ENCODE assay signal across 25 cellular contexts in genomic region chr4:182288534-182288933, GRCh38. TPM values are rescaled to one million over a fixed set of nuclear protein-coding genes. Genes with fewer than 3 reads are reported as not detected.
"Had no signal": no experiment of that assay in that cellular context is flagged by ENCODE, and none has a peak within 500 bp of the region (broad histone marks: within the 10 kb centered on the region; RNA-seq: fewer than 3 reads in every experiment).

No MANE protein-coding gene starts in this region.

- ATAC-seq: Panc1, T-cell had no signal

- H3K4me1 ChIP-seq: adrenal gland, colonic mucosa had no signal

- H3K27ac Mint-ChIP-seq: activated CD4-positive, alpha-beta memory T cell treated with anti-CD3 and anti-CD28 coated beads for 36 hours; activated CD4-positive, alpha-beta T cell treated with anti-CD3 and anti-CD28 coated beads, Interleukin-2, amount 10 ng/mL, durations not matched to agents 7 days and 5 days; activated naive CD8-positive, alpha-beta T cell treated with anti-CD3 and anti-CD28 coated beads, Interleukin-2, amount 10 ng/mL, durations not matched to agents 7 days and 5 days; T-cell had no signal

- H3K9me3 ChIP-seq: adrenal gland, colonic mucosa had no signal

- H3K4me3 Mint-ChIP-seq: activated CD4-positive, alpha-beta memory T cell treated with anti-CD3 and anti-CD28 coated beads for 36 hours; activated CD4-positive, alpha-beta T cell treated with anti-CD3 and anti-CD28 coated beads, Interleukin-2, amount 10 ng/mL, durations not matched to agents 7 days and 5 days; activated naive CD8-positive, alpha-beta T cell treated with anti-CD3 and anti-CD28 coated beads, Interleukin-2, amount 10 ng/mL, durations not matched to agents 7 days and 5 days; T-cell had no signal

- H3K36me3 Mint-ChIP-seq: activated CD4-positive, alpha-beta memory T cell treated with anti-CD3 and anti-CD28 coated beads for 36 hours; activated naive CD8-positive, alpha-beta T cell treated with anti-CD3 and anti-CD28 coated beads, Interleukin-2, amount 10 ng/mL, durations not matched to agents 7 days and 5 days; T-cell had no signal

- H3K27ac ChIP-seq: adrenal gland, colonic mucosa, RWPE1, VCaP had no signal

- H3K27me3 ChIP-seq: adrenal gland, colonic mucosa had no signal

- H3K27me3 Mint-ChIP-seq: activated CD4-positive, alpha-beta memory T cell treated with anti-CD3 and anti-CD28 coated beads for 36 hours; activated CD4-positive, alpha-beta T cell treated with anti-CD3 and anti-CD28 coated beads, Interleukin-2, amount 10 ng/mL, durations not matched to agents 7 days and 5 days; activated naive CD8-positive, alpha-beta T cell treated with anti-CD3 and anti-CD28 coated beads, Interleukin-2, amount 10 ng/mL, durations not matched to agents 7 days and 5 days; T-cell had no signal

- H3K4me1 Mint-ChIP-seq: activated CD4-positive, alpha-beta T cell treated with anti-CD3 and anti-CD28 coated beads, Interleukin-2, amount 10 ng/mL, durations not matched to agents 7 days and 5 days; activated naive CD8-positive, alpha-beta T cell treated with anti-CD3 and anti-CD28 coated beads, Interleukin-2, amount 10 ng/mL, durations not matched to agents 7 days and 5 days; T-cell had no signal

- H3K9me3 Mint-ChIP-seq: activated CD4-positive, alpha-beta memory T cell treated with anti-CD3 and anti-CD28 coated beads for 36 hours; activated CD4-positive, alpha-beta T cell treated with anti-CD3 and anti-CD28 coated beads, Interleukin-2, amount 10 ng/mL, durations not matched to agents 7 days and 5 days had no signal

- H3K36me3 ChIP-seq: adrenal gland, colonic mucosa had no signal

- H3K4me3 ChIP-seq: adrenal gland, colonic mucosa had no signal

- DNase-seq: activated CD4-positive, alpha-beta memory T cell treated with anti-CD3 and anti-CD28 coated beads for 36 hours; activated CD4-positive, alpha-beta T cell treated with anti-CD3 and anti-CD28 coated beads, Interleukin-2, amount 10 ng/mL, durations not matched to agents 7 days and 5 days; activated CD4-positive, CD25-positive, alpha-beta regulatory T cell; activated CD8-positive, alpha-beta memory T cell treated with anti-CD3 and anti-CD28 coated beads, Interleukin-2, amount 50 U/mL, for 4 hours; activated naive CD4-positive, alpha-beta T cell treated with anti-CD3 and anti-CD28 coated beads, Interleukin-2, amount 50 U/mL, for 16 hours; activated naive CD8-positive, alpha-beta T cell treated with anti-CD3 and anti-CD28 coated beads, Interleukin-2, amount 10 ng/mL, durations not matched to agents 7 days and 5 days; adrenal gland; anterior cingulate cortex; cerebellar nuclear complex; colonic mucosa; KG1; NCI-H1092 treated with DMSO at 0.1 percent for 48 hours; NCI-H1417 treated with DMSO at 0.1 percent for 48 hours; NCI-H1694; NCI-H2029 treated with DMSO at 0.1 percent for 48 hours; NCI-H446; NCI-H524; OCI-M1; Right ventricle myocardium superior; T-cell; T-helper 2 cell; T1000 had no signal

RNA-seq across cellular contexts. Expression of gene TENM3, which starts 45.3 kb away (rescaled TPM):
- total RNA-seq: activated CD4-positive, alpha-beta memory T cell treated with anti-CD3 and anti-CD28 coated beads for 36 hours; activated CD4-positive, alpha-beta T cell treated with anti-CD3 and anti-CD28 coated beads, Interleukin-2, amount 10 ng/mL, durations not matched to agents 7 days and 5 days; activated naive CD8-positive, alpha-beta T cell treated with anti-CD3 and anti-CD28 coated beads, Interleukin-2, amount 10 ng/mL, durations not matched to agents 7 days and 5 days had no signal
